Comparison of ENCODE assay signal across 8 cellular contexts in genomic region chr19:36331353-36332228, GRCh38. TPM values are rescaled to one million over a fixed set of nuclear protein-coding genes. Genes with fewer than 3 reads are reported as not detected.
A peak's percentile ranks its signal among the peaks of the same experiment; 100 is the strongest.
DNase-seq lines count a peak whose midpoint lies in the region; ATAC-seq and TF ChIP-seq lines count a peak whose summit lies in the region.

No MANE protein-coding gene starts in this region.

- no peak for TF ChIP-seq CTCF in cardiac muscle cell (IDR thresholded peaks at IDR 0.05; ENCODE audit: low read depth, low read length)
- peak in 1 of 3 donors; percentile 15 for TF ChIP-seq CTCF in ovary (IDR thresholded peaks at IDR 0.05)

- no peak for TF ChIP-seq EP300 in ovary (IDR thresholded peaks at IDR 0.05)

- no peak overlapping the region for H3K27ac Mint-ChIP-seq in activated naive CD8-positive, alpha-beta T cell treated with anti-CD3 and anti-CD28 coated beads, Interleukin-2, amount 50 U/mL, for 24 hours

- intact Hi-C loops in ovary (cut with DNase I), result no loop called here

- DNase-seq in HT1080 (ENCODE audit: low read depth), result peak; percentile 80
- peak; percentile 88 for DNase-seq in SK-N-MC (ENCODE audit: low read depth, low spot score)
- peak; percentile 67 for DNase-seq in activated naive CD8-positive, alpha-beta T cell treated with anti-CD3 and anti-CD28 coated beads, Interleukin-2, amount 50 U/mL, for 24 hours
- DNase-seq in cardiac muscle cell (ENCODE audit: low read depth in 1 of 2, low spot score in 1 of 2), result peak; percentile 96
- DNase-seq in ovary, result peak; percentile 82 to 89 (median 88)
- DNase-seq in SHP77 (lab: John Stamatoyannopoulos, UW), result no peak

- H3K36me3 Mint-ChIP-seq in activated naive CD8-positive, alpha-beta T cell treated with anti-CD3 and anti-CD28 coated beads, Interleukin-2, amount 50 U/mL, for 24 hours (ENCODE audit: low read depth), result peaks cover 69% of the 10 kb centered on the region

- H3K4me1 Mint-ChIP-seq in activated naive CD8-positive, alpha-beta T cell treated with anti-CD3 and anti-CD28 coated beads, Interleukin-2, amount 50 U/mL, for 24 hours, result peaks cover 16% of the 10 kb centered on the region

- H3K27ac ChIP-seq in SK-N-MC (no peak overlapping the region), cardiac muscle cell (no peak overlapping the region), ovary (no peak overlapping the region), thymus (ENCODE audit: low read depth) (no peak overlapping the region)

- H3K9me3 Mint-ChIP-seq in activated naive CD8-positive, alpha-beta T cell treated with anti-CD3 and anti-CD28 coated beads, Interleukin-2, amount 50 U/mL, for 24 hours, result peaks cover 60% of the 10 kb centered on the region

- H3K4me3 ChIP-seq in SK-N-MC (peak overlapping the region; percentile 97), cardiac muscle cell (peak overlapping the region; percentile 48), ovary (peak overlapping the region; percentile 64), thymus (ENCODE audit: low read length) (peak overlapping the region; percentile 43)

- no peaks in the 10 kb centered on the region for H3K27me3 Mint-ChIP-seq in activated naive CD8-positive, alpha-beta T cell treated with anti-CD3 and anti-CD28 coated beads, Interleukin-2, amount 50 U/mL, for 24 hours

- H3K4me1 ChIP-seq in cardiac muscle cell (ENCODE audit: low read depth) (peaks cover 24% of the 10 kb centered on the region), ovary (ENCODE audit: insufficient read depth) (peaks cover 3% of the 10 kb centered on the region), thymus (ENCODE audit: control insufficient read depth, insufficient read depth, low read length) (no peaks in the 10 kb centered on the region)

- H3K9ac ChIP-seq in SK-N-MC (ENCODE audit: insufficient read length), result peak overlapping the region; percentile 80

- H3K27me3 ChIP-seq in cardiac muscle cell (no peaks in the 10 kb centered on the region), ovary (no peaks in the 10 kb centered on the region), thymus (ENCODE audit: control insufficient read depth, insufficient read depth) (no peaks in the 10 kb centered on the region)

- TF ChIP-seq POLR2A in ovary (IDR thresholded peaks at IDR 0.05), result peak; percentile 11

- H3K9me3 ChIP-seq in SK-N-MC (ENCODE audit: low read depth, low read length) (no peaks in the 10 kb centered on the region; the same call in 1 of the 2 replicates), cardiac muscle cell (ENCODE audit: low read depth) (no peaks in the 10 kb centered on the region), ovary (no peaks in the 10 kb centered on the region), thymus (ENCODE audit: control insufficient read depth) (peaks cover 7% of the 10 kb centered on the region)

- peak; percentile 68 for ATAC-seq in GM18499 (IDR thresholded peaks at IDR 0.05; ENCODE audit: insufficient read depth, unreplicated experiment)
- peak; percentile 89 for ATAC-seq in activated naive CD8-positive, alpha-beta T cell treated with anti-CD3 and anti-CD28 coated beads, Interleukin-2, amount 50 U/mL, for 24 hours

- H3K36me3 ChIP-seq in SK-N-MC (ENCODE audit: insufficient read depth, low read length) (peaks cover 39% of the 10 kb centered on the region), cardiac muscle cell (peaks cover 2% of the 10 kb centered on the region), ovary (no peaks in the 10 kb centered on the region), thymus (ENCODE audit: control insufficient read depth, insufficient read depth) (peaks cover 3% of the 10 kb centered on the region)

- 0 to 1% (median 1%) methylated on average over 34 to 43 of the region's 43 CpGs for WGBS in ovary, 3 donors
- 4% methylated on average over 43 of the region's 43 CpGs for WGBS in thymus

- peak overlapping the region; percentile 65 for H3K4me3 Mint-ChIP-seq in activated naive CD8-positive, alpha-beta T cell treated with anti-CD3 and anti-CD28 coated beads, Interleukin-2, amount 50 U/mL, for 24 hours

RNA-seq across cellular contexts. Expression of gene ZFP14, which starts 47.4 kb away (rescaled TPM):
- total RNA-seq in HT1080 (2014; rRNA removed; shearing (Covaris generic)), result 0.98 and 1.3 TPM in 2 replicates
- polyA plus RNA-seq in HT1080 (2015; cell fraction: cytosol; rRNA removed), result 0.18 and 0.29 TPM in 2 replicates
- 0.82 and 1.3 TPM in 2 replicates for polyA plus RNA-seq in HT1080 (2015; cell fraction: nucleus; rRNA removed)
- total RNA-seq in cardiac muscle cell (4.5 and 7.7 TPM in 2 replicates), ovary (10 to 100 TPM in 1 of 7 donors, 1 to 10 TPM in 6; 4.7 to 10.5 (median 7.0) TPM)
- polyA plus RNA-seq in cardiac muscle cell (3.5 and 7.7 TPM in 2 replicates), ovary (1 to 10 TPM; 3.1 to 5.9 TPM), thymus (4.0 TPM)

Comparison
In these comparisons a context has a peak if more than half of its experiments do, and no peak if none do; other contexts are left out.
1. DNase-seq: peak in HT1080 (single experiment), SK-N-MC (single experiment), activated naive CD8-positive, alpha-beta T cell treated with anti-CD3 and anti-CD28 coated beads, Interleukin-2, amount 50 U/mL, for 24 hours (single experiment), cardiac muscle cell (2 of 2) and ovary (5 of 5); none in SHP77 (0 of 2).
2. H3K4me3 ChIP-seq: peak in every context shown above with its lines; median percentile 97 in SK-N-MC; 64 in ovary; 48 in cardiac muscle cell; 43 in thymus.